Comparison of ENCODE assay signal across 11 cellular contexts in the genomic region with DNA sequence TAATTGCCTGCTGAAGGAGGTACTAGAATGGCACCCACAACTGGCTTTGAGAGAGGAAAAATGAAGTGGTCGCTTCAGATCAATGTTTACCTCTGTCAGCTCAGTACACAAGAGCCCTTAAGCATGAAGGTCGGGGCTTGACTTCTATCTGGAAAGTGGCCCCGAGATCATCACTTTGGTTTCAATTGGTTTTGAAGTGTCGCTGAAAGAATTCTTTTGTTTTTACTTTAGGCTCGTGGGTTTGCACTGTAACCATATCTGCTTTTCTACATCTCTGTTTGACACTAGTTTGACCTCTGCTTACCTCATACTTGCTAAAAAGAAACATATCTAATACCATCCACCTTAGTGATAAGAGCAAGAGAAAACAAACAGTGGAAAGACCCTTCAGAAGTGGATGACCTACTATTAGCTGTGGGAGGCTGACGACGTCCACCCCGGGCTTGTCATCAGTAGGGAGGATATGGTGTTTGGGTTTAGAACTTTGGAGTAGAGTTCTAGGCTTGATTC.
A peak's percentile ranks its signal among the peaks of the same experiment; 100 is the strongest.
DNase-seq lines count a peak whose midpoint lies in the region; ATAC-seq and TF ChIP-seq lines count a peak whose summit lies in the region.
"Had no signal": no experiment of that assay in that cellular context is flagged by ENCODE, and none has a peak within 500 bp of the region (broad histone marks: within the 10 kb centered on the region; RNA-seq: fewer than 3 reads in every experiment).

No MANE protein-coding gene starts in this region.

- H3K18ac ChIP-seq in neuronal stem cell (ENCODE audit: low read length), result no peak overlapping the region

- no peak overlapping the region for H4K8ac ChIP-seq in neuronal stem cell (ENCODE audit: low read depth, low read length)

- H3K4me1 ChIP-seq in CD4-positive, alpha-beta memory T cell (ENCODE audit: insufficient read depth, low read length), result peaks cover 31% of the 10 kb centered on the region
- peaks cover 0 to 1% of the 10 kb centered on the region in 2 donors for H3K4me1 ChIP-seq in neuronal stem cell (ENCODE audit: control insufficient read depth in 2 of 2, insufficient read depth in 1 of 2, low read depth in 1 of 2, low read length in 2 of 2)
- H3K4me1 ChIP-seq: BE2C, esophagus squamous epithelium had no signal

- DNase-seq in CD4-positive, alpha-beta memory T cell, result peak; percentile 73 to 89 (median 84)
- peak; percentile 6 for DNase-seq in activated effector memory CD4-positive, alpha-beta T cell treated with Interleukin-2 at 50 U/mL for 16 hours
- DNase-seq in HuH-7.5 (ENCODE audit: low spot score) (no peak), neuronal stem cell (ENCODE audit: low spot score) (no peak), WERI-Rb-1 (no peak), Calu3 (no peak)
- DNase-seq: aorta, BE2C, esophagus squamous epithelium had no signal

- H2AK5ac ChIP-seq in neuronal stem cell (ENCODE audit: low read depth, low read length), result no peak overlapping the region

- H3K4ac ChIP-seq in neuronal stem cell (ENCODE audit: low read length), result no peak overlapping the region

- H3K79me1 ChIP-seq in neuronal stem cell (ENCODE audit: low read depth, low read length), result no peaks in the 10 kb centered on the region

- H2BK120ac ChIP-seq in neuronal stem cell (ENCODE audit: low read depth, low read length), result no peak overlapping the region

- WGBS in neuronal stem cell (ENCODE audit: extremely low coverage in 2 of 2, insufficient read length in 2 of 2, insufficient replicate concordance in 1 of 2), 2 donors, result no CpG with 5 or more reads among the region's 8 CpGs

- CTCF ChIA-PET in CD4-positive, alpha-beta memory T cell (lab: Charles Lee; ENCODE audit: partially characterized antibody), result interaction anchor here (1.1 to 1.8 kb wide), 5 partner anchors 8 to 356 kb away, joined by 3 to 6 read pairs (median 5); no protein-coding TSS in a partner anchor
- CTCF ChIA-PET in Calu3 (lab: Charles Lee), result no interaction called here

- H3K4me1 Mint-ChIP-seq in CD4-positive, alpha-beta memory T cell, result peaks cover 30 to 58% (median 39%) of the 10 kb centered on the region in 4 donors
- H3K4me1 Mint-ChIP-seq in Calu3 (ENCODE audit: low read depth, unreplicated experiment), result peaks cover 11% of the 10 kb centered on the region

- no peak overlapping the region for H3K4me2 ChIP-seq in neuronal stem cell (ENCODE audit: insufficient read depth, low read length, poor library complexity, severe bottlenecking)

- POLR2A ChIA-PET in CD4-positive, alpha-beta memory T cell (lab: Charles Lee; ENCODE audit: partially characterized antibody), result interaction anchor here (0.8 to 3.5 kb wide), 17 partner anchors 9 to 628 kb away, joined by 3 to 47 read pairs (median 4); partner anchors contain the start of genes ATP5F1C and KIN

- H2BK12ac ChIP-seq in neuronal stem cell (ENCODE audit: low read length), result no peak overlapping the region

- peak overlapping the region; percentile 90 for H3K27ac ChIP-seq in CD4-positive, alpha-beta memory T cell (ENCODE audit: low read depth, low read length)
- H3K27ac ChIP-seq in neuronal stem cell (replicated peaks; ENCODE audit: low read length) (no peak overlapping the region), WERI-Rb-1 (no peak overlapping the region)
- H3K27ac ChIP-seq: esophagus squamous epithelium had no signal

- no peak overlapping the region for H3K4me3 ChIP-seq in CD4-positive, alpha-beta memory T cell (ENCODE audit: low read length in 2 of 2)
- H3K4me3 ChIP-seq in neuronal stem cell (ENCODE audit: low read length in 2 of 2) (no peak overlapping the region), WERI-Rb-1 (ENCODE audit: low read depth, low read length) (no peak overlapping the region)
- H3K4me3 ChIP-seq: esophagus squamous epithelium had no signal

- H2BK15ac ChIP-seq in neuronal stem cell (ENCODE audit: low read length), result no peak overlapping the region

- H4K91ac ChIP-seq in neuronal stem cell (ENCODE audit: low read depth, low read length, poor library complexity), result no peak overlapping the region

- no peaks in the 10 kb centered on the region for H3K27me3 Mint-ChIP-seq in CD4-positive, alpha-beta memory T cell
- H3K27me3 Mint-ChIP-seq in Calu3 (ENCODE audit: unreplicated experiment), result no peaks in the 10 kb centered on the region

- no peaks in the 10 kb centered on the region for H3K36me3 ChIP-seq in CD4-positive, alpha-beta memory T cell (ENCODE audit: insufficient read depth, low read length)
- H3K36me3 ChIP-seq in neuronal stem cell (replicated peaks in 1 of 2; ENCODE audit: control insufficient read depth in 2 of 2, insufficient read depth in 2 of 2, low read length in 2 of 2), result no peaks in the 10 kb centered on the region
- no peaks in the 10 kb centered on the region for H3K36me3 ChIP-seq in WERI-Rb-1
- H3K36me3 ChIP-seq: BE2C, esophagus squamous epithelium had no signal

- H3K9me3 Mint-ChIP-seq in CD4-positive, alpha-beta memory T cell, result peaks cover 0 to 9% (median 0%) of the 10 kb centered on the region in 8 donors
- no peaks in the 10 kb centered on the region for H3K9me3 Mint-ChIP-seq in Calu3 (ENCODE audit: low read depth, unreplicated experiment)

- ATAC-seq in GM18868 (IDR thresholded peaks at IDR 0.05; ENCODE audit: unreplicated experiment) (peak; percentile 92), HG03521 (IDR thresholded peaks at IDR 0.05; ENCODE audit: unreplicated experiment) (peak; percentile 48)

- TF ChIP-seq CTCF in WERI-Rb-1 (IDR thresholded peaks at IDR 0.05; ENCODE audit: low read depth, low read length) (no peak), Calu3 (IDR thresholded peaks at IDR 0.05; ENCODE audit: unreplicated experiment) (no peak)

- no peaks in the 10 kb centered on the region for H3K27me3 ChIP-seq in CD4-positive, alpha-beta memory T cell (ENCODE audit: insufficient read depth, low read length)
- H3K27me3 ChIP-seq in neuronal stem cell (ENCODE audit: control insufficient read depth in 3 of 3, insufficient read depth in 3 of 3, low read depth in 1 of 3, low read length in 3 of 3) (no peaks in the 10 kb centered on the region), WERI-Rb-1 (ENCODE audit: insufficient read depth, low read depth, severe bottlenecking) (no peaks in the 10 kb centered on the region)
- H3K27me3 ChIP-seq: BE2C had no signal

- peak overlapping the region in 7 of 8 donors; percentile 7 to 81 (median 51) for H3K4me3 Mint-ChIP-seq in CD4-positive, alpha-beta memory T cell
- H3K4me3 Mint-ChIP-seq in Calu3 (ENCODE audit: low read depth, unreplicated experiment), result no peak overlapping the region

- no TSS peak for BruUV-seq in Calu3 (replicated peaks; lab: Mats Ljungman, UMichigan)

- no peak overlapping the region for H3K23ac ChIP-seq in neuronal stem cell (ENCODE audit: low read depth, low read length, poor library complexity)

- no peak overlapping the region for H3K9ac ChIP-seq in neuronal stem cell (ENCODE audit: low read depth, low read length, poor library complexity)

- H3K14ac ChIP-seq in neuronal stem cell (ENCODE audit: low read length), result no peak overlapping the region

- intact Hi-C loops in CD4-positive, alpha-beta memory T cell (cut with micrococcal nuclease), result loop anchor here (1.0 kb wide), 1 partner anchor 12 kb away; no protein-coding TSS in a partner anchor
- intact Hi-C loops in Calu3 (cut with micrococcal nuclease; ENCODE audit: unreplicated experiment), result no loop called here

- H3K27ac Mint-ChIP-seq in CD4-positive, alpha-beta memory T cell, result peak overlapping the region; percentile 97 to 100 (median 99)
- H3K27ac Mint-ChIP-seq in Calu3 (ENCODE audit: unreplicated experiment), result no peak overlapping the region

- H3K9me3 ChIP-seq in CD4-positive, alpha-beta memory T cell (ENCODE audit: control insufficient read depth in 1 of 2, low read length in 2 of 2), result no peaks in the 10 kb centered on the region
- no peaks in the 10 kb centered on the region for H3K9me3 ChIP-seq in neuronal stem cell (replicated peaks in 1 of 2; ENCODE audit: control insufficient read depth in 2 of 2, insufficient read depth in 1 of 2, low read depth in 1 of 2, low read length in 2 of 2)
- H3K9me3 ChIP-seq in WERI-Rb-1 (ENCODE audit: severe bottlenecking), result no peaks in the 10 kb centered on the region
- H3K9me3 ChIP-seq: BE2C, esophagus squamous epithelium had no signal

- H3K36me3 Mint-ChIP-seq in CD4-positive, alpha-beta memory T cell, result no peaks in the 10 kb centered on the region
- no peaks in the 10 kb centered on the region for H3K36me3 Mint-ChIP-seq in Calu3 (ENCODE audit: insufficient read depth, unreplicated experiment)

- H2BK5ac ChIP-seq in neuronal stem cell (ENCODE audit: low read length), result no peak overlapping the region

- H2AFZ ChIP-seq in neuronal stem cell (ENCODE audit: low read length), result no peak overlapping the region

Comparison
In these comparisons a context has a peak if more than half of its experiments do, and no peak if none do; other contexts are left out.
1. DNase-seq: peak in CD4-positive, alpha-beta memory T cell (5 of 5) and activated effector memory CD4-positive, alpha-beta T cell treated with Interleukin-2 at 50 U/mL for 16 hours (single experiment); none in HuH-7.5 (single experiment), neuronal stem cell (single experiment), WERI-Rb-1 (single experiment) and Calu3 (single experiment).